In the genomic region with DNA sequence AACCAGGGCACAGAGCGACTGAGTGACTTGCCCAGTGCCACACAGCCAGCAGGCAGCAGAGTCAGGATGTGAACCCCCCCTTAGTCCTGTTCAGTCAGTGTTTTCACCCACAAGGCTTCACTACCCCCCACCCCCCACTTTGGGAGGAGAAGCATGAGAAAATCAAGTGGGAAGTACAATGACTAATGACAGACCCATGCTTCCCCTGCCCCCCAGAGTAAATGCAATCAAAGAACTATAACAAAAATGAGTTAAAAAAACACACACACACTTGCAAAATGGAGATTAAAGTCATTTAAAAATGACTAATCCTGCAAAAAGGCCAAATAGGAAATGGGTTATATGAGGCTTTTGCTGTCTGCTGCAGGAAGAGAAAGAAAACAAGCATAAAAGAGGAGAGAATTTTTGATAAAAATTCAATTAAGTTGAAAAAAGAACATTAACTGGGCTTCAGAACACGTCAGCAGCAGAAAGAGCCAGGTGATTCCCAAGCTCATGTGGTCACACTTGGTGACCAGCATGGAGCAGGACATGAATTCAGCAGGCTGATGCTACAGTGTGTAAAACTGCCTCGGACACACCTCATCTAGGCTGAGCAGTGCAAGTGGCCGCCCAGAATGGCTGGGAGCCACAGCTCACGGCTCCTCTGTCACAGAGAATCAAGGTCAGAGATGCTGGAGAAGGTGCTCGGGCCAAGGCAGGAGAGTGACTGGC, we compare ENCODE assay signal across 15 cellular contexts.
DNase-seq lines count a peak whose midpoint lies in the region; ATAC-seq and TF ChIP-seq lines count a peak whose summit lies in the region.
"Had no signal": no experiment of that assay in that cellular context is flagged by ENCODE, and none has a peak within 500 bp of the region (broad histone marks: within the 10 kb centered on the region; RNA-seq: fewer than 3 reads in every experiment).

No MANE protein-coding gene starts in this region.

- CTCF ChIA-PET in WTC11 (lab: Charles Lee), result interaction anchor here (0.7 to 2.3 kb wide), 26 partner anchors 9 to 278 kb away, joined by 3 to 11 read pairs (median 4); partner anchors contain the start of gene ZNF423
- CTCF ChIA-PET in OCI-LY7 (lab: Charles Lee; ENCODE audit: unreplicated experiment), result no interaction called here
- CTCF ChIA-PET in activated CD8-positive, alpha-beta T cell treated with anti-CD3 and anti-CD28 coated beads for 36 hours (lab: Charles Lee), result no interaction called here

- H3K9me3 Mint-ChIP-seq in WTC11 (peaks cover 23% of the 10 kb centered on the region), progenitor cell of endocrine pancreas (ENCODE audit: low read depth) (peaks cover 11% of the 10 kb centered on the region)
- H3K9me3 Mint-ChIP-seq in activated CD8-positive, alpha-beta T cell treated with anti-CD3 and anti-CD28 coated beads for 36 hours, result peaks cover 20% of the 10 kb centered on the region

- TF ChIP-seq POLR2A in testis (IDR thresholded peaks at IDR 0.05), result no peak

- POLR2A ChIA-PET in WTC11 (lab: Charles Lee), result no interaction called here
- POLR2A ChIA-PET in OCI-LY7 (lab: Charles Lee), result no interaction called here
- POLR2A ChIA-PET in activated CD8-positive, alpha-beta T cell treated with anti-CD3 and anti-CD28 coated beads for 36 hours (lab: Charles Lee), result no interaction called here

- no peaks in the 10 kb centered on the region for H3K9me2 ChIP-seq in OCI-LY7 (ENCODE audit: insufficient read depth, low read length)

- peaks cover 52% of the 10 kb centered on the region for H3K4me1 ChIP-seq in DND-41 (ENCODE audit: insufficient read depth, low read length)
- H3K4me1 ChIP-seq in OCI-LY7 (ENCODE audit: insufficient read depth, low read length, poor library complexity, severe bottlenecking), result no peaks in the 10 kb centered on the region
- H3K4me1 ChIP-seq in testis, result peaks cover 27% of the 10 kb centered on the region

- H4K20me1 ChIP-seq in DND-41 (ENCODE audit: insufficient read depth, low read length) (no peaks in the 10 kb centered on the region), OCI-LY7 (ENCODE audit: insufficient read depth, low read length) (no peaks in the 10 kb centered on the region)

- H3K27me3 ChIP-seq in DND-41 (ENCODE audit: insufficient read depth, low read length, poor library complexity) (no peaks in the 10 kb centered on the region), testis (no peaks in the 10 kb centered on the region)
- H3K27me3 ChIP-seq: vagina had no signal

- H3K4me1 Mint-ChIP-seq in WTC11 (peaks cover 51% of the 10 kb centered on the region), progenitor cell of endocrine pancreas (ENCODE audit: low read depth) (peaks cover 23% of the 10 kb centered on the region)
- H3K4me1 Mint-ChIP-seq in activated CD8-positive, alpha-beta T cell treated with anti-CD3 and anti-CD28 coated beads for 36 hours (ENCODE audit: low read depth), result no peaks in the 10 kb centered on the region
- H3K4me1 Mint-ChIP-seq: memory B cell had no signal

- intact Hi-C loops in OCI-LY7 (cut with micrococcal nuclease; ENCODE audit: unreplicated experiment), result no loop called here
- intact Hi-C loops in activated CD8-positive, alpha-beta T cell treated with anti-CD3 and anti-CD28 coated beads for 36 hours (cut with micrococcal nuclease), result no loop called here
- intact Hi-C loops in testis (cut with DNase I; ENCODE audit: low total_unique reads), result no loop called here

- H3K9me3 ChIP-seq in DND-41 (ENCODE audit: insufficient read depth, low read length, severe bottlenecking) (peaks cover 20% of the 10 kb centered on the region), OCI-LY7 (ENCODE audit: low read length) (no peaks in the 10 kb centered on the region), testis (no peaks in the 10 kb centered on the region)
- H3K9me3 ChIP-seq: vagina had no signal

- DNase-seq in DND-41 (peak; percentile 59), WTC11 (ENCODE audit: low spot score) (no peak), fibroblast of villous mesenchyme (ENCODE audit: low read depth) (peak; percentile 7), progenitor cell of endocrine pancreas (ENCODE audit: low spot score, unreplicated experiment) (no peak), OCI-LY7 (ENCODE audit: low spot score) (no peak), inferior parietal cortex (ENCODE audit: extremely low spot score) (no peak), testis (no peak)
- no peak for DNase-seq in activated CD8-positive, alpha-beta T cell treated with anti-CD3 and anti-CD28 coated beads for 36 hours
- DNase-seq: activated T-cell treated with anti-CD3 and anti-CD28 coated beads, Interleukin-2, amount 50 U/mL, for 1 hour; COR-L47; glutamatergic neuron; NCI-H446 had no signal

- ATAC-seq in DND-41 (ENCODE audit: insufficient read depth, low read depth) (peak; percentile 53), WTC11 (peak; percentile 7; the same call in 1 of the 2 replicates)
- ATAC-seq in activated CD8-positive, alpha-beta T cell treated with anti-CD3 and anti-CD28 coated beads for 36 hours, result no peak

- H3K79me2 ChIP-seq in DND-41 (ENCODE audit: insufficient read depth, low read length) (no peaks in the 10 kb centered on the region), OCI-LY7 (ENCODE audit: insufficient read depth, low read depth, low read length) (no peaks in the 10 kb centered on the region)

- peak overlapping the region; percentile 4; the same call in 1 of the 2 replicates for H3K9ac ChIP-seq in DND-41 (ENCODE audit: low read depth, low read length)

- BruUV-seq in OCI-LY7 (replicated peaks; lab: Mats Ljungman, UMichigan), result no TSS peak

- TF ChIP-seq CTCF in DND-41 (IDR thresholded peaks at IDR 0.05; ENCODE audit: borderline replicate concordance, extremely low read depth, low read length, poor library complexity, severe bottlenecking), result no peak
- TF ChIP-seq CTCF in WTC11 (IDR thresholded peaks at IDR 0.05), result no peak
- TF ChIP-seq CTCF in fibroblast of villous mesenchyme (IDR thresholded peaks at IDR 0.05; ENCODE audit: insufficient read depth, low read depth, low read length), result no peak
- TF ChIP-seq CTCF in progenitor cell of endocrine pancreas (IDR thresholded peaks at IDR 0.05; ENCODE audit: unreplicated experiment), result no peak
- no peak for TF ChIP-seq CTCF in OCI-LY7 (conservative IDR thresholded peaks at IDR 0.05; ENCODE audit: low read length)
- no peak for TF ChIP-seq CTCF in activated CD8-positive, alpha-beta T cell treated with anti-CD3 and anti-CD28 coated beads for 36 hours (IDR thresholded peaks at IDR 0.05)
- TF ChIP-seq CTCF in testis (IDR thresholded peaks at IDR 0.05), result no peak

- H3K4me3 Mint-ChIP-seq in WTC11 (no peak overlapping the region), progenitor cell of endocrine pancreas (ENCODE audit: low read depth) (no peak overlapping the region)
- H3K4me3 Mint-ChIP-seq in activated CD8-positive, alpha-beta T cell treated with anti-CD3 and anti-CD28 coated beads for 36 hours, result no peak overlapping the region
- H3K4me3 Mint-ChIP-seq: memory B cell had no signal

- H3K27ac ChIP-seq in DND-41 (ENCODE audit: low read length) (peak overlapping the region; percentile 71), OCI-LY7 (ENCODE audit: low read depth, low read length, poor library complexity, severe bottlenecking) (no peak overlapping the region), testis (no peak overlapping the region)
- H3K27ac ChIP-seq: vagina had no signal

- H3K27me3 Mint-ChIP-seq in WTC11 (ENCODE audit: low read depth), result peaks cover 2% of the 10 kb centered on the region; the same call in 1 of the 2 replicates
- no peaks in the 10 kb centered on the region for H3K27me3 Mint-ChIP-seq in progenitor cell of endocrine pancreas
- no peaks in the 10 kb centered on the region for H3K27me3 Mint-ChIP-seq in activated CD8-positive, alpha-beta T cell treated with anti-CD3 and anti-CD28 coated beads for 36 hours

- H3K4me2 ChIP-seq in DND-41 (ENCODE audit: insufficient read depth, low read length) (no peak overlapping the region), OCI-LY7 (ENCODE audit: low read length) (no peak overlapping the region)

- WGBS in testis, 2 donors, result 50 to 61% methylated on average over 6 of the region's 6 CpGs

- peak overlapping the region; percentile 34 for H2AFZ ChIP-seq in DND-41 (ENCODE audit: low read depth, low read length)
- H2AFZ ChIP-seq in OCI-LY7 (ENCODE audit: low read length), result no peak overlapping the region

- H3K36me3 ChIP-seq in DND-41 (ENCODE audit: insufficient read depth, low read length) (no peaks in the 10 kb centered on the region), OCI-LY7 (ENCODE audit: insufficient read depth, low read length) (no peaks in the 10 kb centered on the region), testis (ENCODE audit: low read depth, missing control alignments) (no peaks in the 10 kb centered on the region)
- H3K36me3 ChIP-seq: vagina had no signal

- H3K4me3 ChIP-seq in DND-41 (ENCODE audit: low read depth in 1 of 2, low read length in 2 of 2), result no peak overlapping the region
- no peak overlapping the region for H3K4me3 ChIP-seq in fibroblast of villous mesenchyme (ENCODE audit: low read depth, low read length)
- no peak overlapping the region for H3K4me3 ChIP-seq in OCI-LY7 (ENCODE audit: low read depth, low read length, poor library complexity, severe bottlenecking)
- H3K4me3 ChIP-seq in testis, result no peak overlapping the region
- H3K4me3 ChIP-seq: skin epidermis, vagina had no signal

- H3K36me3 Mint-ChIP-seq in WTC11, result peaks cover 27% of the 10 kb centered on the region
- peaks cover 14% of the 10 kb centered on the region for H3K36me3 Mint-ChIP-seq in progenitor cell of endocrine pancreas (ENCODE audit: insufficient read depth)
- H3K36me3 Mint-ChIP-seq in activated CD8-positive, alpha-beta T cell treated with anti-CD3 and anti-CD28 coated beads for 36 hours (ENCODE audit: low read depth), result no peaks in the 10 kb centered on the region

- H3K27ac Mint-ChIP-seq in WTC11 (peak overlapping the region; percentile 87), progenitor cell of endocrine pancreas (peak overlapping the region; percentile 71)
- H3K27ac Mint-ChIP-seq in activated CD8-positive, alpha-beta T cell treated with anti-CD3 and anti-CD28 coated beads for 36 hours, result no peak overlapping the region
- H3K27ac Mint-ChIP-seq: memory B cell had no signal

TF ChIP-seq in WTC11, 78 proteins besides CTCF, POLR2A, EP300 and RAD21 (continues in another document):
- no peak for TF ChIP-seq ERG (CRISPR knock-in tag; IDR thresholded peaks at IDR 0.05)

Comparison
In these comparisons a context has a peak if more than half of its experiments do, and no peak if none do; other contexts are left out.
1. DNase-seq: peak in DND-41 (single experiment) and fibroblast of villous mesenchyme (single experiment); none in WTC11 (single experiment), progenitor cell of endocrine pancreas (single experiment), OCI-LY7 (single experiment), inferior parietal cortex (single experiment), activated CD8-positive, alpha-beta T cell treated with anti-CD3 and anti-CD28 coated beads for 36 hours (single experiment) and testis (single experiment).